In genomic region chr10:89763671-89764070, GRCh38 we compare ENCODE assay signal across 3 cellular contexts.
A peak's percentile ranks its signal among the peaks of the same experiment; 100 is the strongest.
DNase-seq lines count a peak whose midpoint lies in the region; ATAC-seq, FAIRE-seq and TF ChIP-seq lines count a peak whose summit lies in the region.
"Not testable (repeated sequence)": the region's sequence is repeated elsewhere in the genome, so short reads cannot be mapped to it uniquely, and the experiment has no call there.

No MANE protein-coding gene starts in this region.

- H3K27ac ChIP-seq in HEK293 (ENCODE audit: extremely low read depth, low read depth, low read length), result not testable (repeated sequence)

- H3K27ac Mint-ChIP-seq in WTC11, result not testable (repeated sequence)

- TF ChIP-seq CTCF in HEK293 (tag by site-specific recombination; IDR thresholded peaks at IDR 0.05); WTC11 (IDR thresholded peaks at IDR 0.05): not testable (repeated sequence)

- not testable (repeated sequence) for H3K27me3 Mint-ChIP-seq in WTC11 (ENCODE audit: low read depth)

- H3K4me1 Mint-ChIP-seq in WTC11, result not testable (repeated sequence)

- CTCF ChIA-PET in HEK293 (lab: Yijun Ruan, JAX), result interaction anchor here (0.6 kb wide), 2 partner anchors 37 to 1095 kb away, joined by 3 read pairs; no protein-coding TSS in a partner anchor
- CTCF ChIA-PET in WTC11 (lab: Charles Lee), result not testable (repeated sequence)

- not testable (repeated sequence) for H3K9me3 Mint-ChIP-seq in WTC11

- peak; percentile 32 for FAIRE-seq in A204.1 (lab: Jason Lieb, UNC)

- H3K4me1 ChIP-seq in HEK293 (ENCODE audit: control insufficient read depth, insufficient read depth, low read length), result not testable (repeated sequence)

- not testable (repeated sequence) for ATAC-seq in WTC11

- H3K9me3 ChIP-seq in HEK293 (ENCODE audit: control insufficient read depth, insufficient read depth, low read depth, low read length), result not testable (repeated sequence)

- not testable (repeated sequence) for H3K4me3 Mint-ChIP-seq in WTC11

- H3K36me3 Mint-ChIP-seq in WTC11, result peaks cover 75% of the 10 kb centered on the region

- not testable (repeated sequence) for H3K4me3 ChIP-seq in HEK293 (ENCODE audit: low read depth, low read length)

- peaks cover 44 to 61% of the 10 kb centered on the region in 2 experiments for H3K36me3 ChIP-seq in HEK293 (ENCODE audit: control insufficient read depth in 2 of 2, insufficient read depth in 1 of 2, low read length in 2 of 2)

- POLR2A ChIA-PET in HEK293 (lab: Yijun Ruan, JAX); WTC11 (lab: Charles Lee): not testable (repeated sequence)

- DNase-seq in WTC11 (ENCODE audit: low spot score), result not testable (repeated sequence)

TF ChIP-seq in HEK293, 187 proteins besides CTCF, POLR2A, EP300 and RAD21:
- peak; percentile 10; the same call in 1 of the 2 replicates for TF ChIP-seq ZNF426 (tag by site-specific recombination; IDR thresholded peaks at IDR 0.05)

TF ChIP-seq in WTC11, 78 proteins besides CTCF, POLR2A, EP300 and RAD21:
- TF ChIP-seq HMGA2 (CRISPR knock-in tag; IDR thresholded peaks at IDR 0.05), result peak; percentile 91
